ENCODE assay signal across 27 cellular contexts in genomic region chr3:102122527-102122926, GRCh38.
"Had no signal": no experiment of that assay in that cellular context is flagged by ENCODE, and none has a peak within 500 bp of the region (broad histone marks: within the 10 kb centered on the region; RNA-seq: fewer than 3 reads in every experiment).

No MANE protein-coding gene starts in this region.

- H3K27me3 Mint-ChIP-seq: naive B cell; progenitor cell of endocrine pancreas; stimulated activated naive CD8-positive, alpha-beta T cell treated with anti-CD3 and anti-CD28 coated beads, Interleukin-15, Interleukin-2, amounts not matched to agents 100 ng/mL and 50 ng/mL, for 24 hours had no signal

- H3K27ac ChIP-seq: hepatocyte, left lung, lower lobe of right lung, ovary, thoracic aorta, upper lobe of right lung had no signal

- H3K4me3 ChIP-seq: hepatocyte, left lung, lower lobe of right lung, ovary, right atrium auricular region, skin epidermis, suprapubic skin, thoracic aorta, tibial artery, upper lobe of right lung had no signal

- H2AFZ ChIP-seq: hepatocyte had no signal

- H3K4me1 ChIP-seq: right atrium auricular region had no signal

- H3K36me3 ChIP-seq: left lung, lower lobe of right lung, ovary, right atrium auricular region, suprapubic skin, thoracic aorta, tibial artery, upper lobe of right lung had no signal

- H3K4me1 Mint-ChIP-seq: mesothelial cell of epicardium, naive B cell had no signal

- H3K79me2 ChIP-seq: hepatocyte had no signal

- H3K27me3 ChIP-seq: hepatocyte, left lung, ovary, right atrium auricular region, suprapubic skin, tibial artery, upper lobe of right lung had no signal

- DNase-seq: islet precursor cell; kidney glomerular epithelial cell; left colon; left lung; lower lobe of right lung; mesendoderm; naive B cell; ovary; stimulated activated CD4-positive, alpha-beta T cell treated with anti-CD3 and anti-CD28 coated beads, Interleukin-12 subunit alpha, Interleukin-12 subunit beta, amount 100 ng/mL, for 4 hours; stimulated activated CD4-positive, alpha-beta T cell treated with anti-CD3 and anti-CD28 coated beads, Interleukin-15, amount 100 ng/mL, for 24 hours; stimulated activated CD4-positive, alpha-beta T cell treated with anti-CD3 and anti-CD28 coated beads, Interleukin-2, amount 100 ng/mL, for 24 hours; stimulated activated CD4-positive, alpha-beta T cell treated with anti-CD3 and anti-CD28 coated beads, Interleukin-4, amount 100 ng/mL, for 1 hour; stimulated activated naive CD4-positive, alpha-beta T cell; tibial artery; trophoblast cell; upper lobe of right lung had no signal

- H3K9me3 ChIP-seq: ovary, suprapubic skin, upper lobe of right lung had no signal

- ATAC-seq: left colon; left lung; natural killer cell treated with Interleukin-12 subunit alpha and Interleukin-12 subunit beta and Interleukin-15 and Interleukin-18, amount 100 ng/mL, for 72 hours; sciatic nerve; stimulated activated effector memory CD8-positive, alpha-beta T cell treated with anti-CD3 and anti-CD28 coated beads, Interleukin-12 subunit alpha, Interleukin-12 subunit beta, amount 100 ng/mL, for 72 hours had no signal

- H3K36me3 Mint-ChIP-seq: stimulated activated effector memory CD8-positive, alpha-beta T cell treated with anti-CD3 and anti-CD28 coated beads, Interleukin-12 subunit alpha, Interleukin-12 subunit beta, amount 100 ng/mL, for 72 hours had no signal

- H3K4me2 ChIP-seq: hepatocyte had no signal

- H3K27ac Mint-ChIP-seq: mesothelial cell of epicardium; natural killer cell treated with Interleukin-12 subunit alpha and Interleukin-12 subunit beta and Interleukin-15 and Interleukin-18, amount 100 ng/mL, for 72 hours; progenitor cell of endocrine pancreas; stimulated activated effector memory CD8-positive, alpha-beta T cell treated with anti-CD3 and anti-CD28 coated beads, Interleukin-12 subunit alpha, Interleukin-12 subunit beta, amount 100 ng/mL, for 72 hours; stimulated activated naive CD8-positive, alpha-beta T cell treated with anti-CD3 and anti-CD28 coated beads, Interleukin-15, Interleukin-2, amounts not matched to agents 100 ng/mL and 50 ng/mL, for 24 hours had no signal

- H3K4me3 Mint-ChIP-seq: mesothelial cell of epicardium; naive B cell; natural killer cell treated with Interleukin-12 subunit alpha and Interleukin-12 subunit beta and Interleukin-15 and Interleukin-18, amount 100 ng/mL, for 72 hours; stimulated activated effector memory CD8-positive, alpha-beta T cell treated with anti-CD3 and anti-CD28 coated beads, Interleukin-12 subunit alpha, Interleukin-12 subunit beta, amount 100 ng/mL, for 72 hours; stimulated activated naive CD8-positive, alpha-beta T cell treated with anti-CD3 and anti-CD28 coated beads, Interleukin-15, Interleukin-2, amounts not matched to agents 100 ng/mL and 50 ng/mL, for 24 hours had no signal
